Comparison of ENCODE assay signal across 20 cellular contexts in the genomic region with DNA sequence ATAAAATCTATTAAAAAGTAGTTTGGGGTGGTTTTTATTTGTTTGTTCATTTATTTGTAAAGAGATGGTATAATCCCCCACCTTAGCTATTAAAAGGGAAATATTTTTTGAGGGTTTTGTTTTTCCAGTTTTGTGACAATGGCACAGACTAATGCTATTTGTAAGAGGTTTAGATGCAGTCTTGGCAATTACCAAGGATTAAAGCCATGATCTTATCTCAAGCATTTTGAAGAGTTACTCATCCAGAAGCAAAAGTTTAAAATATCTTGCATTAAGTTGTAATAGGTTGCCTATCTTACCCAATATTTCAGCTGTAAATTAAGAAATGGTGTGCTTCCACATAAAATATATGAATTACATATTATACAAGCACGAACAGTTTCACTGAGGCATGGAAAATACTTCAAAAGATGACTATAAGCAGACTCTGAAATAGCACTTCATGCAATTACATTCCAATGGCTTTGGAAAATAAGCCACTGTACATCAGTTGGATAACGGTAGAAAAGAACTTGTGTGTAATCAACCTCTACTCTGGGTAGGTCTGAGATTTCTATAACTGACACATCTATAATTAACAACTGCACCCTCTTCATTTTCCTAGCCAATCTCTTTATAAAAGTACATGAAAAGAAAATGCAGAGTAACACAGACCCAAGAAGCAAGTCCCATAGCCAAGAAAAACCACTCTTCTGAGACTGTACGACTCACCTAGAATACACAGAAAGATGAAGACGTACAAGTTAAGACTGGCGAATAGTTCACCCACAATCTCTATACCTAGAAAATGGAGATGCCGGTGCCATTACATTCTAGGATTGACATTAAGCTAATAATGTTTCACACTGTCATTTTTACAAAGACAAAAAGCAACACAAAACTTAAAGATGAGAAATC.
DNase-seq lines count a peak whose midpoint lies in the region; FAIRE-seq and TF ChIP-seq lines count a peak whose summit lies in the region.
"Had no signal": no experiment of that assay in that cellular context is flagged by ENCODE, and none has a peak within 500 bp of the region (broad histone marks: within the 10 kb centered on the region; RNA-seq: fewer than 3 reads in every experiment).

No MANE protein-coding gene starts in this region.

- peaks cover 19% of the 10 kb centered on the region for H3K4me1 ChIP-seq in mesenchymal stem cell (ENCODE audit: control insufficient read depth, insufficient read depth, low read depth, low read length)

- H3K27ac ChIP-seq in mesenchymal stem cell (ENCODE audit: low read length, poor library complexity, severe bottlenecking): peak overlapping the region; percentile 38
- H3K27ac ChIP-seq: RWPE1, thoracic aorta had no signal

- no peak overlapping the region for H2BK120ac ChIP-seq in mesenchymal stem cell (ENCODE audit: low read depth, low read length)

- no peak overlapping the region for H3K23ac ChIP-seq in mesenchymal stem cell (ENCODE audit: low read length in 2 of 2)

- H3K36me3 ChIP-seq in mesenchymal stem cell (ENCODE audit: control insufficient read depth in 1 of 2, insufficient read depth in 2 of 2, low read depth in 1 of 2, low read length in 2 of 2): peaks cover 0 to 14% of the 10 kb centered on the region in 2 experiments
- H3K36me3 ChIP-seq: thoracic aorta had no signal

- no peak overlapping the region for H3K14ac ChIP-seq in mesenchymal stem cell (ENCODE audit: low read length in 2 of 2)

- H3K9ac ChIP-seq in mesenchymal stem cell (ENCODE audit: low read length): no peak overlapping the region

- no peak for DNase-seq in D721Med (ENCODE audit: insufficient read length, low spot score)
- peak; percentile 58 for DNase-seq in M059J (ENCODE audit: low read depth)
- DNase-seq in amniotic epithelial cell (ENCODE audit: low read depth): peak; percentile 66
- DNase-seq in mesenchymal stem cell: peak; percentile 42
- no peak for DNase-seq in activated naive CD4-positive, alpha-beta T cell treated with anti-CD3 and anti-CD28 coated beads, Interleukin-2, amount 50 U/mL, for 16 hours
- DNase-seq in globus pallidus (ENCODE audit: low spot score): no peak
- no peak for DNase-seq in NCI-H226
- DNase-seq: activated gamma-delta T cell treated with Interleukin-2 at 50 U/mL for 16 hours; anterior cingulate cortex; CD8-positive, alpha-beta memory T cell; DMS79; effector CD8-positive, alpha-beta T cell; immature natural killer cell; left ventricle myocardium superior; mucosa of descending colon; NCI-H187; NCI-H345; stimulated activated naive B cell treated with anti-CD40 and anti-IgM and Interleukin-4, amounts not matched to agents 10 μg/mL and 1 μg/mL and 100 μg/mL, for 72 hours had no signal

- H3K9me3 ChIP-seq in mesenchymal stem cell (ENCODE audit: control insufficient read depth, low read length): no peaks in the 10 kb centered on the region
- H3K9me3 ChIP-seq: mucosa of descending colon, thoracic aorta had no signal

- H3K18ac ChIP-seq in mesenchymal stem cell (ENCODE audit: low read depth in 1 of 2, low read length in 2 of 2): no peak overlapping the region

- H3K4ac ChIP-seq in mesenchymal stem cell (ENCODE audit: low read depth in 1 of 2, low read length in 2 of 2): no peak overlapping the region

- no peak overlapping the region for H2AK5ac ChIP-seq in mesenchymal stem cell (ENCODE audit: low read length, severe bottlenecking)

- H4K8ac ChIP-seq in mesenchymal stem cell (ENCODE audit: low read length): no peak overlapping the region

- WGBS in mesenchymal stem cell: 94% methylated on average over 5 of the region's 6 CpGs

- no peak overlapping the region for H4K91ac ChIP-seq in mesenchymal stem cell (ENCODE audit: low read length)

- no peaks in the 10 kb centered on the region for H3K79me1 ChIP-seq in mesenchymal stem cell (replicated peaks; ENCODE audit: low read length, poor library complexity, severe bottlenecking)

- FAIRE-seq in D721Med (lab: Jason Lieb, UNC): peak; percentile 98

- no peak overlapping the region for H3K4me3 ChIP-seq in mesenchymal stem cell (ENCODE audit: insufficient read depth in 1 of 2, low read depth in 1 of 2, low read length in 2 of 2)
- H3K4me3 ChIP-seq: mucosa of descending colon, thoracic aorta had no signal

- H2BK5ac ChIP-seq in mesenchymal stem cell (ENCODE audit: low read depth, low read length, poor library complexity, severe bottlenecking): no peak overlapping the region

- H2BK15ac ChIP-seq in mesenchymal stem cell (ENCODE audit: low read depth, poor library complexity, severe bottlenecking): no peak overlapping the region

- no peak overlapping the region for H2AFZ ChIP-seq in mesenchymal stem cell (ENCODE audit: low read depth, low read length)

- no peak overlapping the region for H3K4me2 ChIP-seq in mesenchymal stem cell (ENCODE audit: low read length, poor library complexity, severe bottlenecking)

- H3K27me3 ChIP-seq in mesenchymal stem cell (ENCODE audit: control insufficient read depth in 1 of 2, insufficient read depth in 1 of 2, low read length in 2 of 2): no peaks in the 10 kb centered on the region

- no peak for TF ChIP-seq CTCF in D721Med (IDR thresholded peaks at IDR 0.05; ENCODE audit: insufficient read depth, missing control alignments)

- H2BK12ac ChIP-seq in mesenchymal stem cell (ENCODE audit: low read length in 2 of 2): no peak overlapping the region

Comparison
In these comparisons a context has a peak if more than half of its experiments do, and no peak if none do; other contexts are left out.
1. DNase-seq: peak in M059J (single experiment), amniotic epithelial cell (single experiment) and mesenchymal stem cell (single experiment); none in D721Med (single experiment), activated naive CD4-positive, alpha-beta T cell treated with anti-CD3 and anti-CD28 coated beads, Interleukin-2, amount 50 U/mL, for 16 hours (single experiment), globus pallidus (single experiment) and NCI-H226 (single experiment).